23 cellular contexts compared by ENCODE assay signal in genomic region chr12:69484428-69484827, GRCh38. TPM values are rescaled to one million over a fixed set of nuclear protein-coding genes. Genes with fewer than 3 reads are reported as not detected.
DNase-seq lines count a peak whose midpoint lies in the region; ATAC-seq, FAIRE-seq and TF ChIP-seq lines count a peak whose summit lies in the region.
"Had no signal": no experiment of that assay in that cellular context is flagged by ENCODE, and none has a peak within 500 bp of the region (broad histone marks: within the 10 kb centered on the region; RNA-seq: fewer than 3 reads in every experiment).

No MANE protein-coding gene starts in this region.

- H3K4me1 ChIP-seq in A673 (ENCODE audit: insufficient read depth, low read length, poor library complexity, severe bottlenecking) (peaks cover 6% of the 10 kb centered on the region), keratinocyte (ENCODE audit: control insufficient read depth, extremely low read depth, insufficient read depth, low read length) (no peaks in the 10 kb centered on the region), upper lobe of right lung (peaks cover 27% of the 10 kb centered on the region)

- TF ChIP-seq CTCF in A673 (conservative IDR thresholded peaks at IDR 0.05; ENCODE audit: low read depth, low read length) (0 out of 2 replicates have a peak, but pooled peaks have one; percentile 11), RWPE1 (conservative IDR thresholded peaks at IDR 0.05; ENCODE audit: low read depth) (no peak), keratinocyte (optimal IDR thresholded peaks at IDR 0.05 in 1 of 3, IDR thresholded peaks at IDR 0.05 in 1 of 3, conservative IDR thresholded peaks at IDR 0.05 in 1 of 3; ENCODE audit: extremely low read depth in 1 of 3, insufficient read depth in 2 of 3, low read length in 3 of 3) (peak in 1 of 3 experiments; percentile 5), upper lobe of right lung (IDR thresholded peaks at IDR 0.05) (no peak)

- no peak overlapping the region for H2AFZ ChIP-seq in keratinocyte (ENCODE audit: control insufficient read depth, low read length)

- BruUV-seq in A673 (replicated peaks; lab: Mats Ljungman, UMichigan), result no TSS peak

- peak; percentile 62 for DNase-seq in A673 (ENCODE audit: low spot score)
- DNase-seq in D341Med (ENCODE audit: low spot score), result peak; percentile 41
- DNase-seq in RWPE1 (ENCODE audit: low spot score), result no peak
- no peak for DNase-seq in keratinocyte (ENCODE audit: low read depth, low spot score)
- DNase-seq in upper lobe of right lung, result no peak
- no peak for DNase-seq in posterior cingulate gyrus
- no peak for DNase-seq in retina
- DNase-seq: activated CD4-positive, alpha-beta memory T cell treated with anti-CD3 and anti-CD28 coated beads for 36 hours; activated CD8-positive, alpha-beta memory T cell treated with anti-CD3 and anti-CD28 coated beads, Interleukin-2, amount 50 U/mL, for 48 hours; EL; KBM-7; left cardiac atrium; natural killer cell; NCI-H748 treated with DMSO at 0.1 percent for 48 hours; ovary; T-helper 9 cell had no signal

- peaks cover 92% of the 10 kb centered on the region for H3K79me2 ChIP-seq in keratinocyte (ENCODE audit: control insufficient read depth, insufficient read depth, low read length)

- H3K9me3 ChIP-seq in A673 (ENCODE audit: low read depth, low read length, poor library complexity, severe bottlenecking) (peaks cover 15% of the 10 kb centered on the region), keratinocyte (ENCODE audit: control insufficient read depth, low read depth, low read length) (no peaks in the 10 kb centered on the region), upper lobe of right lung (no peaks in the 10 kb centered on the region)
- H3K9me3 ChIP-seq: ovary had no signal

- dilution Hi-C loops in keratinocyte (cut with MboI; ENCODE audit: extremely low pct_ligation_motif_present, low sequenced_read_pairs), result no loop called here

- intact Hi-C loops in A673 (cut with micrococcal nuclease; ENCODE audit: unreplicated experiment), result no loop called here
- intact Hi-C loops in upper lobe of right lung (cut with DNase I), result no loop called here
- intact Hi-C loops in posterior cingulate gyrus (cut with DNase I), result no loop called here

- CTCF ChIA-PET in A673 (lab: Charles Lee) (no interaction called here), RWPE1 (lab: Yijun Ruan, JAX) (no interaction called here)

- POLR2A ChIA-PET in A673 (lab: Charles Lee; ENCODE audit: low non-redundant PET), result interaction anchor here (0.7 kb wide), 1 partner anchor 10 kb away, joined by 3 read pairs; no protein-coding TSS in a partner anchor
- POLR2A ChIA-PET in RWPE1 (lab: Yijun Ruan, JAX; ENCODE audit: low non-redundant PET), result no interaction called here

- no peak overlapping the region for H3K9ac ChIP-seq in keratinocyte (ENCODE audit: control insufficient read depth, extremely low read depth, insufficient read depth, low read length)

- no peak for ATAC-seq in HG03159 (IDR thresholded peaks at IDR 0.05; ENCODE audit: unreplicated experiment)
- ATAC-seq in upper lobe of right lung, result no peak
- ATAC-seq: natural killer cell, SK-N-SH treated with all-trans-retinoic acid at 6 μM for 48 hours had no signal

- peak; percentile 9 for FAIRE-seq in keratinocyte (lab: Jason Lieb, UNC)
- FAIRE-seq: astrocyte, D721Med had no signal

- H3K36me3 ChIP-seq in A673 (ENCODE audit: insufficient read depth, low read length, poor library complexity, severe bottlenecking) (peaks cover 3% of the 10 kb centered on the region), keratinocyte (ENCODE audit: control insufficient read depth in 2 of 2, extremely low read depth in 1 of 2, insufficient read depth in 2 of 2, low read length in 2 of 2) (no peaks in the 10 kb centered on the region), upper lobe of right lung (no peaks in the 10 kb centered on the region)
- H3K36me3 ChIP-seq: ovary had no signal

- H3K4me3 ChIP-seq in A673 (ENCODE audit: low read depth, low read length, poor library complexity, severe bottlenecking) (no peak overlapping the region), keratinocyte (ENCODE audit: control insufficient read depth in 2 of 3, extremely low read depth in 1 of 3, insufficient read depth in 2 of 3, low read depth in 1 of 3, low read length in 3 of 3) (no peak overlapping the region), upper lobe of right lung (no peak overlapping the region)
- H3K4me3 ChIP-seq: ovary, tibial nerve had no signal

- no peak overlapping the region for H3K4me2 ChIP-seq in keratinocyte (ENCODE audit: control insufficient read depth, extremely low read depth, insufficient read depth, low read depth, low read length)

- H3K9me1 ChIP-seq in keratinocyte (ENCODE audit: control insufficient read depth, extremely low read depth, insufficient read depth, low read length), result peaks cover 2% of the 10 kb centered on the region

- H3K27ac ChIP-seq in A673 (ENCODE audit: low read depth, low read length, poor library complexity, severe bottlenecking) (no peak overlapping the region), RWPE1 (peak overlapping the region; percentile 29; the same call in 1 of the 2 replicates), keratinocyte (ENCODE audit: control insufficient read depth, insufficient read depth, low read length) (no peak overlapping the region), upper lobe of right lung (no peak overlapping the region)
- H3K27ac ChIP-seq: C4-2B, epithelial cell of prostate, ovary, tibial nerve had no signal

- peaks cover 7% of the 10 kb centered on the region for H4K20me1 ChIP-seq in keratinocyte (ENCODE audit: control insufficient read depth, extremely low read depth, insufficient read depth, low read length)

- H3K27me3 ChIP-seq in A673 (replicated peaks; ENCODE audit: insufficient read depth, low read depth, low read length, poor library complexity), result no peaks in the 10 kb centered on the region
- H3K27me3 ChIP-seq in keratinocyte (ENCODE audit: control insufficient read depth, extremely low read depth, insufficient read depth, low read length), result no peaks in the 10 kb centered on the region
- H3K27me3 ChIP-seq in upper lobe of right lung, result no peaks in the 10 kb centered on the region
- H3K27me3 ChIP-seq: ovary, tibial nerve had no signal

RNA-seq across cellular contexts. Expression of gene FRS2, which starts 14.2 kb away (rescaled TPM):
- total RNA-seq in A673 (2021) (34.2 and 34.5 TPM in 2 replicates), upper lobe of right lung (31.0 TPM)
- polyA plus RNA-seq in keratinocyte, result 23.1 to 28.6 TPM (median 24.3 TPM) in 3 replicates
- 6.6 TPM for polyA plus RNA-seq in keratinocyte (2011; ENCODE audit: low read depth)
- 13.5 and 27.7 TPM in 2 replicates for polyA plus RNA-seq in keratinocyte (2011; cell fraction: cytosol; rRNA removed)
- polyA plus RNA-seq in keratinocyte (2011; cell fraction: nucleus; rRNA removed), result 21.5 and 25.6 TPM in 2 replicates
- polyA plus RNA-seq in keratinocyte (2012; ENCODE audit: low replicate concordance), result 7.7 and 18.0 TPM in 2 replicates
- 12.1 to 62.0 TPM (median 44.3 TPM) in 3 replicates for polyA minus RNA-seq in keratinocyte
- 46.0 TPM for polyA minus RNA-seq in keratinocyte (2011; cell fraction: cytosol; rRNA and poly(A)+ RNA removed)
- polyA minus RNA-seq in keratinocyte (2011; cell fraction: nucleus; rRNA and poly(A)+ RNA removed), result 42.3 and 58.3 TPM in 2 replicates

Comparison
In these comparisons a context has a peak if more than half of its experiments do, and no peak if none do; other contexts are left out.
1. DNase-seq: peak in A673 (single experiment) and D341Med (single experiment); none in RWPE1 (single experiment), keratinocyte (single experiment), upper lobe of right lung (single experiment), posterior cingulate gyrus (0 of 10) and retina (single experiment).